8 cellular contexts compared by ENCODE assay signal in the genomic region with DNA sequence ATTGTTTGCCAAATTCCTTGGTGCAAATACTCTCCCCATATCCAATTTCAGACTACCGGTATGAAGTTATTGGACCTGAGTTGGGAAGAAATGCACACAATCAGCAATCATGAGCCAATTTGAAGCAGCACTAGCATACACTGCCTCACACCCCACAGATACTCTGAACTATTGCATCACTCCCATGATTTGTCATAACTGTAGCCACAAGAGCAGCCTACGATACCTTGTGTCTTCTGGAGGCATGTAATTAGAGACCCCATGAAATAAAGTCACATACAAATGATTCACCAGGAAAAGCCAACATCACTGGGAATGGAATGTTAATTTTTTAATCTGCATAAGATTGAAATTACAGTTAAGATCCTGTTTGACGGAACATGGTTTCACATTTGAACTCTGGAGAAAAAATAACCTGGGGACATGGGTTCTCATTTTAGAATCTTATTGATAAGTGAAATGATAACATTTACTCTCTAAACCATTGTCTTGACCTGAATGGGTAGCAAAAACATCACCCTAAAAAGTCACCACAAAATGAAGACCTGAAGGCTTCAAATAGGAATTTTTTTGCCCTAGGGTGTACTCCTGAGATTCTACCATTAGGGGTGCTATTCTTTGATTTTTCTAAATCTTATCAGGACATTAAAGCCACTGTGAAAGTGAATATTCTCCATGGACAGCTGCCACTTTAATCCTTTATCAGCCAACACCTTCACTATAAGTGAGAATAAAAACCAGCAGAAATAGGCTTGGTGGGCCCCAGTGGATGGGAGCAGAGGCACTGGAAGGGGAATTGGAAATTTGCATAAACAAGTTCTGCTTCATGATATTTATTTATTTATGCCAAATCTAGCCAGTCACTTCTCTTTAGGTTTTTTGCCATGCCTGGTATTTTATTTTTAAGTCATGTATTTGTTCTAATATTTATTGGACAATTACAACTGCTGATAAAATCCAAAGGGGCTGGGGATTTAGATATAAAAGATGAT. TPM values are rescaled to one million over a fixed set of nuclear protein-coding genes. Genes with fewer than 3 reads are reported as not detected.
DNase-seq lines count a peak whose midpoint lies in the region; ATAC-seq and TF ChIP-seq lines count a peak whose summit lies in the region.

No MANE protein-coding gene starts in this region.

- DNase-seq in DMS53 (lab: John Stamatoyannopoulos, UW) (peak; percentile 39), DMS53 treated with DMSO at 0.1 percent for 48 hours (lab: John Stamatoyannopoulos, UW; ENCODE audit: unreplicated experiment) (no peak), PC-3 (peak; percentile 50), colonic mucosa (no peak), non-pigmented ciliary epithelial cell (ENCODE audit: low read depth) (peak; percentile 53), HAP-1 (ENCODE audit: low spot score in 2 of 2) (no peak)

- H3K4me1 ChIP-seq in PC-3 (ENCODE audit: insufficient read depth, low read length) (peaks cover 11% of the 10 kb centered on the region), colonic mucosa (no peaks in the 10 kb centered on the region), HAP-1 (peaks cover 14% of the 10 kb centered on the region)

- H3K4me2 ChIP-seq in PC-3 (ENCODE audit: low read length) = no peak overlapping the region

- no peak overlapping the region for H3K9ac ChIP-seq in PC-3 (ENCODE audit: low read length)
- H3K9ac ChIP-seq in colonic mucosa (ENCODE audit: low read depth in 2 of 2, low read length in 2 of 2) = no peak overlapping the region

- H3K9me2 ChIP-seq in PC-3 (replicated peaks; ENCODE audit: low read length) = no peaks in the 10 kb centered on the region

- H3K27ac ChIP-seq in PC-3 (ENCODE audit: low read length) (no peak overlapping the region), colonic mucosa (no peak overlapping the region)

- intact Hi-C loops in PC-3 (cut with micrococcal nuclease) (no loop called here), colonic mucosa (cut with DNase I) (no loop called here)

- no peaks in the 10 kb centered on the region; the same call in 1 of the 2 replicates for H3K36me3 ChIP-seq in PC-3 (ENCODE audit: low read depth, low read length)
- H3K36me3 ChIP-seq in colonic mucosa = no peaks in the 10 kb centered on the region
- no peaks in the 10 kb centered on the region for H3K36me3 ChIP-seq in HAP-1 (replicated peaks)

- CTCF ChIA-PET in PC-3 (lab: Charles Lee) = no interaction called here

- TF ChIP-seq CTCF in PC-3 (conservative IDR thresholded peaks at IDR 0.05; ENCODE audit: low read depth, low read length) = peak; percentile 55
- peak; percentile 33 for TF ChIP-seq CTCF in colonic mucosa (IDR thresholded peaks at IDR 0.05)

- ATAC-seq in GM19452 (IDR thresholded peaks at IDR 0.05; ENCODE audit: unreplicated experiment) (peak; percentile 82), HG03378 (IDR thresholded peaks at IDR 0.05; ENCODE audit: unreplicated experiment) (peak; percentile 75), PC-3 (no peak)

- H3K4me3 ChIP-seq in PC-3 (ENCODE audit: low read length) (no peak overlapping the region), colonic mucosa (no peak overlapping the region), HAP-1 (no peak overlapping the region)

- H2AFZ ChIP-seq in PC-3 (ENCODE audit: low read length) = no peak overlapping the region

- H3F3A ChIP-seq in PC-3 (ENCODE audit: low read length, unreplicated experiment) = no peaks in the 10 kb centered on the region

- H3K27me3 ChIP-seq in PC-3 (ENCODE audit: low read length) (no peaks in the 10 kb centered on the region), colonic mucosa (no peaks in the 10 kb centered on the region), HAP-1 (ENCODE audit: low read depth) (no peaks in the 10 kb centered on the region)

- H3K9me3 ChIP-seq in PC-3 (ENCODE audit: low read length) (no peaks in the 10 kb centered on the region), colonic mucosa (no peaks in the 10 kb centered on the region), HAP-1 (no peaks in the 10 kb centered on the region)

- POLR2A ChIA-PET in PC-3 (lab: Charles Lee; ENCODE audit: unreplicated experiment) = no interaction called here

- H4K20me1 ChIP-seq in PC-3 (ENCODE audit: low read length) = no peaks in the 10 kb centered on the region

- no peaks in the 10 kb centered on the region for H3K79me2 ChIP-seq in PC-3 (ENCODE audit: low read length)

- no TSS peak for BruUV-seq in PC-3 (replicated peaks; lab: Mats Ljungman, UMichigan)

- in situ Hi-C loops in HAP-1 (cut with MboI; ENCODE audit: low sequenced_read_pairs) = no loop called here

RNA-seq across cellular contexts. Expression of a gene that starts 34.5 kb away (rescaled TPM):
- total RNA-seq in PC-3 (2014; rRNA removed) (44.9 and 53.2 TPM in 2 replicates), colonic mucosa (10 to 100 TPM; 58.1 to 59.7 TPM)

Comparison
In these comparisons a context has a peak if more than half of its experiments do, and no peak if none do; other contexts are left out.
1. DNase-seq: peak in DMS53 (single experiment), PC-3 (single experiment) and non-pigmented ciliary epithelial cell (single experiment); none in DMS53 treated with DMSO at 0.1 percent for 48 hours (single experiment), colonic mucosa (single experiment) and HAP-1 (0 of 2).